In the genomic region with DNA sequence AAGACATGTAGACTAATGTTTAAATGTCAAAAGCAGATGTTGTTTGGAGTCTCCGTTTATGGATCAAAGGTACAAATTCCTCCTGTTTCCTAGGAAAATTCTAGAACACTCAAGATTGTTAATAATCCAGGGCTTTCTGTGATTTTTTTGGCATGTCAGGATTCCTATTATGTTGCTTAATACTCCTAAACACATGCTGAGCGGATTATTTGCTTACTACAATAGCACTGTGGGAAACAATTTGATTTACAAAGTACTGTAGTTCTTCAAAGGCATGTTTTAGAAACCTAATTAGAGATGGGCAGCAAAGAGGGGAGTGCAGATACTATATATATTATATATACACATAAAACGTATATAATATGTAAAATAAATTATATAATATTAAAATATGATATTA, we compare ENCODE assay signal across 27 cellular contexts.
"Had no signal": no experiment of that assay in that cellular context is flagged by ENCODE, and none has a peak within 500 bp of the region (broad histone marks: within the 10 kb centered on the region; RNA-seq: fewer than 3 reads in every experiment).

No MANE protein-coding gene starts in this region.

- H3K27ac Mint-ChIP-seq: activated CD4-positive, alpha-beta T cell treated with anti-CD3 and anti-CD28 coated beads, Interleukin-2, amount 10 ng/mL, durations not matched to agents 7 days and 5 days; activated CD8-positive, alpha-beta memory T cell treated with anti-CD3 and anti-CD28 coated beads, Interleukin-2, amount 10 ng/mL, durations not matched to agents 7 days and 5 days; activated CD8-positive, alpha-beta T cell treated with anti-CD3 and anti-CD28 coated beads for 36 hours; activated naive CD4-positive, alpha-beta T cell treated with anti-CD3 and anti-CD28 coated beads, Interleukin-2, amount 50 U/mL, for 24 hours; activated T-helper 1 cell treated with anti-CD3 and anti-CD28 coated beads, Interleukin-12 subunit alpha, Interleukin-12 subunit beta, Interleukin-2, Interleukin-4 antibody, amounts not matched to agents 30 ng/mL and 10 ng/mL and 1 ng/mL, durations not matched to agents 14 hours and 24 hours and 36 hours; dendritic cell treated with granulocyte-macrophage colony-stimulating factor and Interleukin-4, amounts not matched to agents 40 ng/mL and 50 ng/mL, for 4 days; immature natural killer cell; nephron progenitor cell; stimulated activated naive CD8-positive, alpha-beta T cell treated with anti-CD3 and anti-CD28 coated beads, Interleukin-15, Interleukin-2, amounts not matched to agents 100 ng/mL and 50 ng/mL, for 24 hours had no signal

- H3K36me3 ChIP-seq: lower lobe of right lung, right lobe of liver, suprapubic skin, tibial nerve had no signal

- H3K36me3 Mint-ChIP-seq: immature natural killer cell had no signal

- H3K4me1 ChIP-seq: body of pancreas, lower lobe of right lung, right lobe of liver, suprapubic skin, tibial nerve had no signal

- H3K4me3 Mint-ChIP-seq: activated CD4-positive, alpha-beta T cell treated with anti-CD3 and anti-CD28 coated beads, Interleukin-2, amount 10 ng/mL, durations not matched to agents 7 days and 5 days; activated CD8-positive, alpha-beta memory T cell treated with anti-CD3 and anti-CD28 coated beads, Interleukin-2, amount 10 ng/mL, durations not matched to agents 7 days and 5 days; activated CD8-positive, alpha-beta T cell treated with anti-CD3 and anti-CD28 coated beads for 36 hours; activated naive CD4-positive, alpha-beta T cell treated with anti-CD3 and anti-CD28 coated beads, Interleukin-2, amount 50 U/mL, for 24 hours; activated T-helper 1 cell treated with anti-CD3 and anti-CD28 coated beads, Interleukin-12 subunit alpha, Interleukin-12 subunit beta, Interleukin-2, Interleukin-4 antibody, amounts not matched to agents 30 ng/mL and 10 ng/mL and 1 ng/mL, durations not matched to agents 14 hours and 24 hours and 36 hours; dendritic cell treated with granulocyte-macrophage colony-stimulating factor and Interleukin-4, amounts not matched to agents 40 ng/mL and 50 ng/mL, for 4 days; immature natural killer cell; nephron progenitor cell; stimulated activated naive CD8-positive, alpha-beta T cell treated with anti-CD3 and anti-CD28 coated beads, Interleukin-15, Interleukin-2, amounts not matched to agents 100 ng/mL and 50 ng/mL, for 24 hours had no signal

- DNase-seq: activated CD4-positive, alpha-beta T cell treated with anti-CD3 and anti-CD28 coated beads, Interleukin-2, amount 10 ng/mL, durations not matched to agents 7 days and 5 days; activated CD4-positive, CD25-positive, alpha-beta regulatory T cell treated with anti-CD3 and anti-CD28 coated beads, Interleukin-2, amount 50 U/mL, for 72 hours; activated CD8-positive, alpha-beta memory T cell treated with anti-CD3 and anti-CD28 coated beads, Interleukin-2, amount 10 ng/mL, durations not matched to agents 7 days and 5 days; activated CD8-positive, alpha-beta T cell treated with anti-CD3 and anti-CD28 coated beads for 36 hours; activated gamma-delta T cell; anterior cingulate cortex; body of pancreas; effector CD4-positive, alpha-beta T cell; erythroblast; foreskin melanocyte; immature natural killer cell; lower lobe of right lung; mesendoderm; mucosa of descending colon; nephron progenitor cell; nucleus accumbens; right lobe of liver; stimulated activated CD4-positive, alpha-beta T cell treated with anti-CD3 and anti-CD28 coated beads, Interleukin-1b, Interleukin-23, amount 100 ng/mL, for 48 hours had no signal

- H3K27me3 ChIP-seq: body of pancreas, right lobe of liver, suprapubic skin, tibial nerve had no signal

- H3K27ac ChIP-seq: body of pancreas, lower lobe of right lung, right lobe of liver, skin epidermis, suprapubic skin, tibial nerve, VCaP had no signal

- H3K9me3 ChIP-seq: body of pancreas, lower lobe of right lung, right lobe of liver, suprapubic skin had no signal

- H3K27me3 Mint-ChIP-seq: dendritic cell treated with granulocyte-macrophage colony-stimulating factor and Interleukin-4, amounts not matched to agents 40 ng/mL and 50 ng/mL, for 4 days had no signal

- ATAC-seq: activated CD8-positive, alpha-beta memory T cell treated with anti-CD3 and anti-CD28 coated beads, Interleukin-2, amount 10 ng/mL, durations not matched to agents 7 days and 5 days; activated CD8-positive, alpha-beta T cell treated with anti-CD3 and anti-CD28 coated beads for 36 hours; body of pancreas; left lobe of liver; lower lobe of right lung; mucosa of descending colon; right lobe of liver had no signal

- H3K4me3 ChIP-seq: body of pancreas, lower lobe of right lung, mucosa of descending colon, right lobe of liver, skin epidermis, suprapubic skin, tibial nerve had no signal

- H3K4me1 Mint-ChIP-seq: activated CD4-positive, alpha-beta T cell treated with anti-CD3 and anti-CD28 coated beads, Interleukin-2, amount 10 ng/mL, durations not matched to agents 7 days and 5 days; activated CD8-positive, alpha-beta memory T cell treated with anti-CD3 and anti-CD28 coated beads, Interleukin-2, amount 10 ng/mL, durations not matched to agents 7 days and 5 days; activated naive CD4-positive, alpha-beta T cell treated with anti-CD3 and anti-CD28 coated beads, Interleukin-2, amount 50 U/mL, for 24 hours; immature natural killer cell had no signal
